Comparison of ENCODE assay signal across 9 cellular contexts in the genomic region with DNA sequence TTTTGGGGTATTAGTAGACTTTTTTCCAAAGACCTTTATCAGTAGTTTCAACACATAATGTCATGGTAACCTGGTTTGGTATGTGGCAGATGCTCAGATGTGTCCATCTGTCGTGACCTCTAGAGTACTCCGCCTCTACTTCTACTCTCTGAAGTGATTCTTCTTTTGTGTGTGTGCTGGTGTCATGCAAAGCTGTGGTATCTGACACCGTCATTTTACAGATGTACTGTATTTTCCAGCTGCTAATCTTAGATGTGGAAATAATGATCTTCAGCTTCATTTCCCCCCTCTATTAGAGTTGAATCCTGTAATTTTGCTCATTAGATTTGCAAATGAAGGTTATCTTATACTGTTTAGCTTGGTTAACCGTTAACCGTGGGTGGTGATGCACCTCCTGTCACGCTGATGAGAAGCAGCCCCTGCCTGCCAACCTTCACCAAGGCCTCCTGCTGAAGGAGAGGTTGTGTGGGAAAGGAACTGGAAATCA.
DNase-seq lines count a peak whose midpoint lies in the region; ATAC-seq and TF ChIP-seq lines count a peak whose summit lies in the region.
"Had no signal": no experiment of that assay in that cellular context is flagged by ENCODE, and none has a peak within 500 bp of the region (broad histone marks: within the 10 kb centered on the region; RNA-seq: fewer than 3 reads in every experiment).

No MANE protein-coding gene starts in this region.

- peaks cover 0 to 4% (median 0%) of the 10 kb centered on the region in 3 donors for H3K27me3 Mint-ChIP-seq in immature natural killer cell (ENCODE audit: low read depth in 3 of 3)

- CTCF ChIA-PET in OCI-LY7 (lab: Charles Lee; ENCODE audit: unreplicated experiment) (no interaction called here), RWPE1 (lab: Yijun Ruan, JAX) (interaction anchor here (0.6 kb wide), 1 partner anchor 564 kb away, joined by 4 read pairs; no protein-coding TSS in a partner anchor)

- no peaks in the 10 kb centered on the region for H3K9me3 Mint-ChIP-seq in immature natural killer cell

- H4K20me1 ChIP-seq in OCI-LY7 (ENCODE audit: insufficient read depth, low read length): no peaks in the 10 kb centered on the region

- POLR2A ChIA-PET in OCI-LY7 (lab: Charles Lee) (interaction anchor here (0.5 to 2.3 kb wide), 8 partner anchors 10 to 134 kb away, joined by 3 to 7 read pairs (median 4); no protein-coding TSS in a partner anchor), RWPE1 (lab: Yijun Ruan, JAX; ENCODE audit: low non-redundant PET) (no interaction called here)

- no peaks in the 10 kb centered on the region for H3K79me2 ChIP-seq in OCI-LY7 (ENCODE audit: insufficient read depth, low read depth, low read length)

- H2AFZ ChIP-seq in OCI-LY7 (ENCODE audit: low read length): peak overlapping the region; percentile 64; the same call in 1 of the 2 replicates

- DNase-seq in activated T-cell treated with anti-CD3 and anti-CD28 coated beads for 24 hours (ENCODE audit: low read depth) (peak; percentile 35), activated T-cell treated with anti-CD3 and anti-CD28 coated beads for 4 hours (no peak), OCI-LY7 (ENCODE audit: low spot score) (peak; percentile 19), immature natural killer cell (no peak), RWPE1 (ENCODE audit: low spot score) (no peak), HPDE6-E6E7 (ENCODE audit: extremely low spot score) (no peak)
- peak; percentile 31 for DNase-seq in stimulated activated CD4-positive, alpha-beta T cell treated with anti-CD3 and anti-CD28 coated beads, Interleukin-1b, Interleukin-23, amount 100 ng/mL, for 48 hours
- DNase-seq: RPMI8226 had no signal

- peak; percentile 89 for ATAC-seq in HG02678 (IDR thresholded peaks at IDR 0.05; ENCODE audit: unreplicated experiment)

- no peaks in the 10 kb centered on the region for H3K9me3 ChIP-seq in OCI-LY7 (ENCODE audit: low read length)

- H3K4me1 Mint-ChIP-seq in immature natural killer cell: peaks cover 28 to 30% of the 10 kb centered on the region in 2 donors

- H3K36me3 Mint-ChIP-seq in immature natural killer cell: peaks cover 0 to 3% (median 0%) of the 10 kb centered on the region in 3 donors

- H3K4me3 ChIP-seq in OCI-LY7 (ENCODE audit: low read depth, low read length, poor library complexity, severe bottlenecking): no peak overlapping the region

- peak overlapping the region in 1 of 6 donors; percentile 20 for H3K27ac Mint-ChIP-seq in immature natural killer cell

- TF ChIP-seq CTCF in OCI-LY7 (conservative IDR thresholded peaks at IDR 0.05; ENCODE audit: low read length): no peak
- TF ChIP-seq CTCF in RWPE1 (conservative IDR thresholded peaks at IDR 0.05; ENCODE audit: low read depth): no peak

- BruUV-seq in OCI-LY7 (replicated peaks; lab: Mats Ljungman, UMichigan): no TSS peak

- H3K36me3 ChIP-seq in OCI-LY7 (ENCODE audit: insufficient read depth, low read length): no peaks in the 10 kb centered on the region

- no peaks in the 10 kb centered on the region for H3K9me2 ChIP-seq in OCI-LY7 (ENCODE audit: insufficient read depth, low read length)

- no peak overlapping the region for H3K4me3 Mint-ChIP-seq in immature natural killer cell

- intact Hi-C loops in OCI-LY7 (cut with micrococcal nuclease; ENCODE audit: unreplicated experiment): no loop called here

- H3K4me2 ChIP-seq in OCI-LY7 (ENCODE audit: low read length): peak overlapping the region; percentile 47

- H3K27ac ChIP-seq in OCI-LY7 (ENCODE audit: low read depth, low read length, poor library complexity, severe bottlenecking) (no peak overlapping the region), RWPE1 (no peak overlapping the region)

- H3K4me1 ChIP-seq in OCI-LY7 (ENCODE audit: insufficient read depth, low read length, poor library complexity, severe bottlenecking): peaks cover 29% of the 10 kb centered on the region

Comparison
In these comparisons a context has a peak if more than half of its experiments do, and no peak if none do; other contexts are left out.
1. DNase-seq: peak in activated T-cell treated with anti-CD3 and anti-CD28 coated beads for 24 hours (single experiment), OCI-LY7 (single experiment) and stimulated activated CD4-positive, alpha-beta T cell treated with anti-CD3 and anti-CD28 coated beads, Interleukin-1b, Interleukin-23, amount 100 ng/mL, for 48 hours (single experiment); none in activated T-cell treated with anti-CD3 and anti-CD28 coated beads for 4 hours (single experiment), immature natural killer cell (0 of 3), RWPE1 (single experiment) and HPDE6-E6E7 (single experiment).